Comparison of ENCODE assay signal across 10 cellular contexts in genomic region chr2:230582851-230583283, GRCh38.
A peak's percentile ranks its signal among the peaks of the same experiment; 100 is the strongest.
DNase-seq lines count a peak whose midpoint lies in the region; ATAC-seq, FAIRE-seq and TF ChIP-seq lines count a peak whose summit lies in the region.
"Had no signal": no experiment of that assay in that cellular context is flagged by ENCODE, and none has a peak within 500 bp of the region (broad histone marks: within the 10 kb centered on the region; RNA-seq: fewer than 3 reads in every experiment).

No MANE protein-coding gene starts in this region.

- no peaks in the 10 kb centered on the region for H3K9me1 ChIP-seq in K562 (ENCODE audit: control insufficient read depth, insufficient read depth, low read length)

- no peak overlapping the region for H3K27ac Mint-ChIP-seq in nephron progenitor cell
- no peak overlapping the region for H3K27ac Mint-ChIP-seq in MCF 10A (ENCODE audit: low read depth, unreplicated experiment)

- WGBS in K562 (ENCODE audit: insufficient coverage, low coverage, missing lambda C conversion rate): 7% methylated on average over 5 of the region's 5 CpGs

- CTCF ChIA-PET in K562 (lab: Yijun Ruan, JAX; ENCODE audit: low intra/inter-chr PET ratio): no interaction called here
- CTCF ChIA-PET in MCF 10A (lab: Yijun Ruan, JAX): no interaction called here

- BruUV-seq in K562 (replicated peaks; lab: Mats Ljungman, UMichigan): no TSS peak
- BruUV-seq in MCF 10A (replicated peaks; lab: Mats Ljungman, UMichigan): no TSS peak

- H3K9me3 ChIP-seq in K562 (replicated peaks; ENCODE audit: control insufficient read depth, insufficient read depth, low read depth, low read length): no peaks in the 10 kb centered on the region
- no peaks in the 10 kb centered on the region for H3K9me3 ChIP-seq in WERI-Rb-1 (ENCODE audit: severe bottlenecking)

- TF ChIP-seq RAD21 in K562 (CRISPR knock-in tag; conservative IDR thresholded peaks at IDR 0.05 in 1 of 2, IDR thresholded peaks at IDR 0.05 in 1 of 2): no peak

- no peaks in the 10 kb centered on the region; the same call in 1 of the 2 replicates for H4K20me1 ChIP-seq in K562 (replicated peaks; ENCODE audit: control insufficient read depth, insufficient read depth, low read length)

- intact Hi-C loops in K562 (cut with micrococcal nuclease): no loop called here
- intact Hi-C loops in MCF 10A (cut with micrococcal nuclease): no loop called here

- H3K36me3 Mint-ChIP-seq in nephron progenitor cell (ENCODE audit: low read depth) (no peaks in the 10 kb centered on the region), MCF 10A (ENCODE audit: insufficient read depth, unreplicated experiment) (no peaks in the 10 kb centered on the region)

- POLR2A ChIA-PET in K562 (lab: Yijun Ruan, JAX): no interaction called here
- POLR2A ChIA-PET in MCF 10A (lab: Yijun Ruan, JAX): no interaction called here

- H3K79me2 ChIP-seq in K562 (ENCODE audit: control insufficient read depth, insufficient read depth, low read length): no peaks in the 10 kb centered on the region

- peaks cover 14% of the 10 kb centered on the region for H3K9me3 Mint-ChIP-seq in nephron progenitor cell
- peaks cover 7% of the 10 kb centered on the region for H3K9me3 Mint-ChIP-seq in MCF 10A (ENCODE audit: unreplicated experiment)

- no peak overlapping the region for H3K9ac ChIP-seq in K562 (ENCODE audit: insufficient read depth in 1 of 2, low read depth in 2 of 2, low read length in 2 of 2)

- H3K4me1 ChIP-seq in K562 (replicated peaks in 1 of 2; ENCODE audit: control insufficient read depth in 2 of 2, insufficient read depth in 2 of 2, low read length in 2 of 2): no peaks in the 10 kb centered on the region; a peak in 2 of 5 replicates

- H3K27ac ChIP-seq in K562 (ENCODE audit: extremely low read depth, low read depth, low read length) (no peak overlapping the region), WERI-Rb-1 (no peak overlapping the region)

- no peak for TF ChIP-seq EP300 in K562 (IDR thresholded peaks at IDR 0.05; ENCODE audit: low read length)

- H3K4me3 ChIP-seq in GM06990 (replicated peaks; ENCODE audit: low read depth, low read length) (no peak overlapping the region; the same call in 1 of the 2 replicates), K562 (no peak overlapping the region), WERI-Rb-1 (ENCODE audit: low read depth, low read length) (no peak overlapping the region)

- H3K4me1 Mint-ChIP-seq in nephron progenitor cell (no peaks in the 10 kb centered on the region), MCF 10A (ENCODE audit: insufficient read depth, unreplicated experiment) (no peaks in the 10 kb centered on the region)

- in situ Hi-C loops in K562 (cut with MboI): no loop called here

- H3K4me3 Mint-ChIP-seq in nephron progenitor cell (no peak overlapping the region), MCF 10A (ENCODE audit: unreplicated experiment) (no peak overlapping the region)

- H3K27me3 Mint-ChIP-seq in nephron progenitor cell (ENCODE audit: low read depth, poor library complexity) (peaks cover 17% of the 10 kb centered on the region), MCF 10A (ENCODE audit: insufficient read depth, unreplicated experiment) (no peaks in the 10 kb centered on the region)

- no peak overlapping the region for H2AFZ ChIP-seq in K562 (ENCODE audit: low read depth, low read length)

- H3K36me3 ChIP-seq in GM06990 (ENCODE audit: control insufficient read depth, insufficient read depth, low read length): peaks cover 6% of the 10 kb centered on the region
- no peaks in the 10 kb centered on the region for H3K36me3 ChIP-seq in K562 (ENCODE audit: control insufficient read depth, insufficient read depth, low read length)
- no peaks in the 10 kb centered on the region for H3K36me3 ChIP-seq in WERI-Rb-1

- TF ChIP-seq CTCF in GM06990 (IDR thresholded peaks at IDR 0.05; ENCODE audit: insufficient read depth, low read length, poor library complexity, severe bottlenecking) (no peak), K562 (IDR thresholded peaks at IDR 0.05 in 2 of 3, conservative IDR thresholded peaks at IDR 0.05 in 1 of 3; ENCODE audit: insufficient read depth in 2 of 3, low read depth in 1 of 3, low read length in 3 of 3) (no peak), nephron progenitor cell (IDR thresholded peaks at IDR 0.05) (no peak), WERI-Rb-1 (IDR thresholded peaks at IDR 0.05; ENCODE audit: low read depth, low read length) (no peak), MCF 10A (IDR thresholded peaks at IDR 0.05; ENCODE audit: unreplicated experiment) (no peak)

- no peak for FAIRE-seq in K562 (lab: Jason Lieb, UNC)
- FAIRE-seq: colon had no signal

- no peaks in the 10 kb centered on the region for H3K27me3 ChIP-seq in GM06990 (replicated peaks; ENCODE audit: control insufficient read depth, insufficient read depth, low read length)
- peaks cover 0 to 21% of the 10 kb centered on the region in 2 experiments; a peak in 2 of 5 replicates for H3K27me3 ChIP-seq in K562 (ENCODE audit: control insufficient read depth in 2 of 2, insufficient read depth in 2 of 2, low read length in 2 of 2)
- peaks cover 76% of the 10 kb centered on the region for H3K27me3 ChIP-seq in WERI-Rb-1 (ENCODE audit: insufficient read depth, low read depth, severe bottlenecking)

- DNase-seq in GM06990 (ENCODE audit: extremely low read depth, insufficient read length) (peak; percentile 76), K562 (ENCODE audit: extremely low read depth in 1 of 4, low spot score in 3 of 4) (no peak), nephron progenitor cell (no peak), WERI-Rb-1 (no peak), MCF 10A (ENCODE audit: unreplicated experiment) (no peak)
- DNase-seq: KG1 had no signal

- no peak overlapping the region for H3K4me2 ChIP-seq in K562 (ENCODE audit: insufficient read depth, low read length)

- no peak for TF ChIP-seq POLR2A in K562 (conservative IDR thresholded peaks at IDR 0.05)

- ATAC-seq in GM19463 (IDR thresholded peaks at IDR 0.05; ENCODE audit: unreplicated experiment) (peak; percentile 75), HG03457 (IDR thresholded peaks at IDR 0.05; ENCODE audit: unreplicated experiment) (peak; percentile 68), K562 (no peak), GM21526 (IDR thresholded peaks at IDR 0.05; ENCODE audit: low FRiP score, unreplicated experiment) (no peak)

TF ChIP-seq in K562, 482 proteins besides CTCF, POLR2A, EP300 and RAD21:
- no peak for TF ChIP-seq ZNF583 (CRISPR knock-in tag; IDR thresholded peaks at IDR 0.05)
- TF ChIP-seq CBX8 (IDR thresholded peaks at IDR 0.05; ENCODE audit: borderline replicate concordance, extremely low read depth, low read depth, low read length, poor library complexity, severe bottlenecking): no peak
- peak; percentile 29 for TF ChIP-seq RBM25 (IDR thresholded peaks at IDR 0.05; ENCODE audit: low read depth, low read length, severe bottlenecking)
- TF ChIP-seq CCNT2 (IDR thresholded peaks at IDR 0.05; ENCODE audit: borderline replicate concordance, extremely low read depth, insufficient read length, low read depth, low read length): no peak

Comparison
In these comparisons a context has a peak if more than half of its experiments do, and no peak if none do; other contexts are left out.
1. ATAC-seq: peak in GM19463 (single experiment) and HG03457 (single experiment); none in K562 (single experiment) and GM21526 (single experiment).